11 cellular contexts compared by ENCODE assay signal in the genomic region with DNA sequence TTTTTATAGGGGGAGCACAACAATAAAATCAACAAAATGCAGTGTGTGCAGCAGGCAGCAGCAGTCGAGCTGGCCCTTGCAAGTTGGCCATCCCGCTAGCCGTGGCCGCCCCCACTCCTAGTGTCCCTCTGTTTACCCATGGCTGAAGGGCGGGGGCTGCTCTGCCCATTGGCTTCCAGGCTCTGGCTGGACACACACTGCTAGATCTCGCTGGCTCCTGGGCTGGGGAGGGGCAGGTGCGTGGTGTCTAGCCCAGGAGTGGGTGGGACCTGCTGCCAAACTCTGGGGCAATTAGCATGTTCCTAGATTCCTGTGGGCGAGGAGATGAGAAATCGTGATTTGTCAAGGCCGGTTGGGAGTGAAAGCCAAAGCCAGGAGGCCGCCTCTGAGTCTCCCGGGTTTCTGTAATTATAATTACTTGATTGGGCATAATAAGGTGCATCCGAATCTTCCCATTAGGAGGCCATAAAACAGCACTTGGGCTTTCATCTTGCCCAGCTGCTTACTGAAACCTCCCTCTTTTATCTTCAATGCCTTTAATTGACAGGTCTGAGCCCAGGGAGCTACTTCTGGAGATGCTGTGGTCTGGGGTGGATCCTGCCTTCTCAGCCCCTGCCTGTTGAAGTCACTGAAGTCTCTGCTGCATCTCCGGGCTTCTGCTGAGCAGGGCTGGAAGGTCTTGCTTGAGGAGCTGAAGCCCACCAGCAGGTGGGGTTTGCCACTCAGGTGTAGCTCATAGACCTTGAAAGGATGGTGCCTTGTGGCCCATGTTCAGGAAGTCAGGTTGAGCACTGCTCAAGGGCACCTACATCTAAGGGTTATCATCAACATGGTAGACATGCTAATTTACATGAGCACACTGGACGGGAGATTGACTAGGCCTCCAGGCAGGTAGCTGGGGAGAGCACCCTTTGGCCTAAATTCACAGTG. TPM values are rescaled to one million over a fixed set of nuclear protein-coding genes. Genes with fewer than 3 reads are reported as not detected.
A peak's percentile ranks its signal among the peaks of the same experiment; 100 is the strongest.
DNase-seq lines count a peak whose midpoint lies in the region; ATAC-seq and TF ChIP-seq lines count a peak whose summit lies in the region.
"Had no signal": no experiment of that assay in that cellular context is flagged by ENCODE, and none has a peak within 500 bp of the region (broad histone marks: within the 10 kb centered on the region; RNA-seq: fewer than 3 reads in every experiment).

No MANE protein-coding gene starts in this region.

- no peak overlapping the region for H3K9ac ChIP-seq in OCI-LY3 (ENCODE audit: low read length)

- no peak overlapping the region for H3K4me3 Mint-ChIP-seq in stimulated activated naive CD8-positive, alpha-beta T cell treated with anti-CD3 and anti-CD28 coated beads, Interleukin-15, amount 100 ng/mL, for 72 hours
- no peak overlapping the region for H3K4me3 Mint-ChIP-seq in mesothelial cell of epicardium
- no peak overlapping the region for H3K4me3 Mint-ChIP-seq in effector memory CD8-positive, alpha-beta T cell
- H3K4me3 Mint-ChIP-seq: CD14-positive monocyte had no signal

- intact Hi-C loops in left ventricle myocardium superior (cut with micrococcal nuclease) (no loop called here), esophagus muscularis mucosa (cut with DNase I) (no loop called here)

- TF ChIP-seq CTCF in cardiac muscle cell (IDR thresholded peaks at IDR 0.05; ENCODE audit: low read depth, low read length) (peak; percentile 5), OCI-LY3 (IDR thresholded peaks at IDR 0.05; ENCODE audit: low read depth, low read length) (peak; percentile 38; the same call in 1 of the 2 replicates), esophagus muscularis mucosa (IDR thresholded peaks at IDR 0.05) (no peak), mesothelial cell of epicardium (IDR thresholded peaks at IDR 0.05; ENCODE audit: unreplicated experiment) (no peak)

- H3K36me3 Mint-ChIP-seq in mesothelial cell of epicardium = no peaks in the 10 kb centered on the region
- H3K36me3 Mint-ChIP-seq in effector memory CD8-positive, alpha-beta T cell (ENCODE audit: insufficient read depth) = no peaks in the 10 kb centered on the region

- no peak for TF ChIP-seq POLR2A in esophagus muscularis mucosa (IDR thresholded peaks at IDR 0.05; ENCODE audit: low read depth)

- no peaks in the 10 kb centered on the region for H3K27me3 ChIP-seq in cardiac muscle cell
- H3K27me3 ChIP-seq in OCI-LY3 (ENCODE audit: low read depth, low read length) = no peaks in the 10 kb centered on the region
- no peaks in the 10 kb centered on the region for H3K27me3 ChIP-seq in esophagus muscularis mucosa

- H2AFZ ChIP-seq in OCI-LY3 (ENCODE audit: low read depth, low read length) = no peak overlapping the region

- H3K27ac ChIP-seq in cardiac muscle cell (no peak overlapping the region), OCI-LY3 (ENCODE audit: low read length) (no peak overlapping the region), esophagus muscularis mucosa (replicated peaks in 1 of 4) (peak overlapping the region; percentile 71 to 81 (median 78))

- H3K4me3 ChIP-seq in cardiac muscle cell = no peak overlapping the region
- H3K4me3 ChIP-seq in OCI-LY3 (ENCODE audit: low read length) = no peak overlapping the region
- no peak overlapping the region for H3K4me3 ChIP-seq in esophagus muscularis mucosa

- no peaks in the 10 kb centered on the region for H3K27me3 Mint-ChIP-seq in stimulated activated naive CD8-positive, alpha-beta T cell treated with anti-CD3 and anti-CD28 coated beads, Interleukin-15, amount 100 ng/mL, for 72 hours
- H3K27me3 Mint-ChIP-seq in mesothelial cell of epicardium (ENCODE audit: low read depth) = no peaks in the 10 kb centered on the region
- no peaks in the 10 kb centered on the region for H3K27me3 Mint-ChIP-seq in effector memory CD8-positive, alpha-beta T cell

- 95% methylated on average over 15 of the region's 15 CpGs for WGBS in esophagus muscularis mucosa

- no peak for ATAC-seq in left ventricle myocardium superior
- peak; percentile 79 for ATAC-seq in stimulated activated naive CD8-positive, alpha-beta T cell treated with anti-CD3 and anti-CD28 coated beads, Interleukin-15, amount 100 ng/mL, for 72 hours
- no peak for ATAC-seq in effector memory CD8-positive, alpha-beta T cell (replicated peaks)

- no peaks in the 10 kb centered on the region for H3K4me1 Mint-ChIP-seq in stimulated activated naive CD8-positive, alpha-beta T cell treated with anti-CD3 and anti-CD28 coated beads, Interleukin-15, amount 100 ng/mL, for 72 hours
- no peaks in the 10 kb centered on the region for H3K4me1 Mint-ChIP-seq in mesothelial cell of epicardium
- H3K4me1 Mint-ChIP-seq in effector memory CD8-positive, alpha-beta T cell (ENCODE audit: low read depth in 2 of 2) = peaks cover 4 to 13% of the 10 kb centered on the region in 2 donors

- no peak for DNase-seq in cardiac muscle cell (ENCODE audit: low read depth in 1 of 2, low spot score in 1 of 2)
- DNase-seq in left ventricle myocardium superior = no peak
- no peak for DNase-seq in esophagus muscularis mucosa (ENCODE audit: extremely low spot score)
- peak in 1 of 2 donors; percentile 45 for DNase-seq in stimulated activated naive CD8-positive, alpha-beta T cell treated with anti-CD3 and anti-CD28 coated beads, Interleukin-15, amount 100 ng/mL, for 72 hours
- no peak for DNase-seq in cortex of kidney (lab: John Stamatoyannopoulos, UW)
- DNase-seq in mesothelial cell of epicardium (ENCODE audit: low spot score in 2 of 2, unreplicated experiment in 2 of 2) = no peak
- DNase-seq in effector memory CD8-positive, alpha-beta T cell = no peak
- DNase-seq: amniotic stem cell, HCEC 1CT had no signal

- no peak overlapping the region for H3K4me2 ChIP-seq in OCI-LY3 (ENCODE audit: low read length)

- H3K79me2 ChIP-seq in OCI-LY3 (ENCODE audit: low read length) = no peaks in the 10 kb centered on the region

- no peaks in the 10 kb centered on the region for H4K20me1 ChIP-seq in OCI-LY3 (ENCODE audit: insufficient read depth, low read length)

- H3K9me3 ChIP-seq in cardiac muscle cell (ENCODE audit: low read depth) (no peaks in the 10 kb centered on the region), OCI-LY3 (ENCODE audit: insufficient read depth, low read length) (0 out of 2 replicates have a peak, but pooled peaks cover 6% of the 10 kb centered on the region), esophagus muscularis mucosa (no peaks in the 10 kb centered on the region)

- H3K9me3 Mint-ChIP-seq in stimulated activated naive CD8-positive, alpha-beta T cell treated with anti-CD3 and anti-CD28 coated beads, Interleukin-15, amount 100 ng/mL, for 72 hours = peaks cover 0 to 13% of the 10 kb centered on the region in 2 donors
- H3K9me3 Mint-ChIP-seq in mesothelial cell of epicardium = peaks cover 8% of the 10 kb centered on the region
- H3K9me3 Mint-ChIP-seq in effector memory CD8-positive, alpha-beta T cell = no peaks in the 10 kb centered on the region

- no peak for TF ChIP-seq EP300 in esophagus muscularis mucosa (IDR thresholded peaks at IDR 0.05)

- peak overlapping the region in 1 of 2 donors; percentile 57 for H3K27ac Mint-ChIP-seq in stimulated activated naive CD8-positive, alpha-beta T cell treated with anti-CD3 and anti-CD28 coated beads, Interleukin-15, amount 100 ng/mL, for 72 hours
- no peak overlapping the region for H3K27ac Mint-ChIP-seq in mesothelial cell of epicardium
- H3K27ac Mint-ChIP-seq in effector memory CD8-positive, alpha-beta T cell = no peak overlapping the region

- H3K4me1 ChIP-seq in cardiac muscle cell (ENCODE audit: low read depth) = peaks cover 5% of the 10 kb centered on the region
- H3K4me1 ChIP-seq in OCI-LY3 (ENCODE audit: low read length) = no peaks in the 10 kb centered on the region
- peaks cover 15 to 49% (median 31%) of the 10 kb centered on the region in 4 donors for H3K4me1 ChIP-seq in esophagus muscularis mucosa

- H3K36me3 ChIP-seq in cardiac muscle cell = no peaks in the 10 kb centered on the region
- H3K36me3 ChIP-seq in OCI-LY3 (replicated peaks; ENCODE audit: low read depth, low read length) = no peaks in the 10 kb centered on the region
- no peaks in the 10 kb centered on the region for H3K36me3 ChIP-seq in esophagus muscularis mucosa

RNA-seq across cellular contexts. Expression of a gene that starts 44.5 kb away (rescaled TPM):
- total RNA-seq in cardiac muscle cell (180 and 309 TPM in 2 replicates), left ventricle myocardium superior (657 TPM), esophagus muscularis mucosa (100 to 1,000 TPM in 2 of 4 donors, 10 to 100 TPM in 2; 94.3 to 191 (median 127) TPM), mesothelial cell of epicardium (29.5 to 30.0 TPM (median 29.7 TPM) in 3 replicates)
- 226 and 238 TPM in 2 replicates for polyA plus RNA-seq in cardiac muscle cell
- polyA plus RNA-seq: CD14-positive monocyte had no signal

RNA-seq across cellular contexts. Expression of a gene that starts 57.4 kb away (rescaled TPM):
- total RNA-seq in cardiac muscle cell (123 and 178 TPM in 2 replicates), left ventricle myocardium superior (57.1 TPM), esophagus muscularis mucosa (100 to 1,000 TPM; 195 to 499 (median 259) TPM), mesothelial cell of epicardium (8.9 to 15.4 TPM (median 15.0 TPM) in 3 replicates)
- polyA plus RNA-seq in cardiac muscle cell = 153 and 191 TPM in 2 replicates

Comparison
In these comparisons a context has a peak if more than half of its experiments do, and no peak if none do; other contexts are left out.
1. H3K27ac ChIP-seq: peak in esophagus muscularis mucosa (4 of 4); none in cardiac muscle cell (single experiment) and OCI-LY3 (single experiment).
2. CTCF ChIP-seq: peak in cardiac muscle cell (single experiment) and OCI-LY3 (single experiment); none in esophagus muscularis mucosa (0 of 3) and mesothelial cell of epicardium (single experiment).